Comparison of ENCODE assay signal across 24 cellular contexts in genomic region chr6:63410435-63411426, GRCh38.
"Had no signal": no experiment of that assay in that cellular context is flagged by ENCODE, and none has a peak within 500 bp of the region (broad histone marks: within the 10 kb centered on the region; RNA-seq: fewer than 3 reads in every experiment).

No MANE protein-coding gene starts in this region.

- ATAC-seq: activated T-cell treated with anti-CD3 and anti-CD28 coated beads, Interleukin-2, amount 50 U/mL, for 72 hours; K562; PC-3; T-cell had no signal

- H3K36me3 Mint-ChIP-seq: T-cell had no signal

- DNase-seq: activated CD4-positive, alpha-beta memory T cell treated with anti-CD3 and anti-CD28 coated beads, Interleukin-2, amount 10 ng/mL, durations not matched to agents 7 days and 5 days; activated CD4-positive, alpha-beta T cell treated with anti-CD3 and anti-CD28 coated beads, Interleukin-2, amount 10 ng/mL, durations not matched to agents 7 days and 5 days; activated CD4-positive, CD25-positive, alpha-beta regulatory T cell; activated naive CD4-positive, alpha-beta T cell treated with anti-CD3 and anti-CD28 coated beads, Interleukin-2, amount 50 U/mL, for 16 hours; activated T-cell treated with anti-CD3 and anti-CD28 coated beads for 4 hours; activated T-cell treated with anti-CD3 and anti-CD28 coated beads, Interleukin-2, amount 50 U/mL, for 72 hours; aorta; Karpas-422; NCI-H1105 treated with DMSO at 0.1 percent for 48 hours; NCI-H1436 treated with DMSO at 0.1 percent for 48 hours; NCI-H187; NCI-H2081 treated with DMSO at 0.1 percent for 48 hours; NCI-H446; NCI-H524; PC-3; SHP77 treated with DMSO at 0.1 percent for 48 hours; T-cell; T-helper 2 cell; T1000 had no signal

- H3K27ac ChIP-seq: VCaP had no signal

- FAIRE-seq: bronchial epithelial cell, K562, RCC 7860 had no signal

- H3K9me3 Mint-ChIP-seq: activated CD4-positive, alpha-beta memory T cell treated with anti-CD3 and anti-CD28 coated beads, Interleukin-2, amount 10 ng/mL, durations not matched to agents 7 days and 5 days; activated CD4-positive, alpha-beta T cell treated with anti-CD3 and anti-CD28 coated beads, Interleukin-2, amount 10 ng/mL, durations not matched to agents 7 days and 5 days; activated T-helper 2 cell treated with anti-CD3 and anti-CD28 coated beads, Interferon-gamma antibody, Interleukin-2, Interleukin-4, amounts not matched to agents 10 μg/mL and 5 μg/mL and 100 μg/mL, durations not matched to agents 14 hours and 24 hours and 36 hours; T-cell had no signal

- H3K27ac Mint-ChIP-seq: activated CD4-positive, alpha-beta memory T cell treated with anti-CD3 and anti-CD28 coated beads, Interleukin-2, amount 10 ng/mL, durations not matched to agents 7 days and 5 days; activated CD4-positive, alpha-beta T cell treated with anti-CD3 and anti-CD28 coated beads, Interleukin-2, amount 10 ng/mL, durations not matched to agents 7 days and 5 days; activated T-cell treated with anti-CD3 and anti-CD28 coated beads, Interleukin-2, amount 50 U/mL, for 72 hours; activated T-helper 2 cell treated with anti-CD3 and anti-CD28 coated beads, Interferon-gamma antibody, Interleukin-2, Interleukin-4, amounts not matched to agents 10 μg/mL and 5 μg/mL and 100 μg/mL, durations not matched to agents 14 hours and 24 hours and 36 hours; T-cell had no signal

- H3K4me3 ChIP-seq: K562 had no signal
